Comparison of ENCODE assay signal across 14 cellular contexts in genomic region chr16:65249768-65250167, GRCh38.
DNase-seq lines count a peak whose midpoint lies in the region; ATAC-seq and TF ChIP-seq lines count a peak whose summit lies in the region.
"Had no signal": no experiment of that assay in that cellular context is flagged by ENCODE, and none has a peak within 500 bp of the region (broad histone marks: within the 10 kb centered on the region; RNA-seq: fewer than 3 reads in every experiment).

No MANE protein-coding gene starts in this region.

- no peaks in the 10 kb centered on the region for H3K27me3 ChIP-seq in aorta (ENCODE audit: control insufficient read depth in 1 of 2, insufficient read depth in 2 of 2, low read length in 1 of 2)

- ATAC-seq in omental fat pad (ENCODE audit: low FRiP score) (peak; percentile 95), aorta (ENCODE audit: low FRiP score) (peak; percentile 81), HG02798 (IDR thresholded peaks at IDR 0.05; ENCODE audit: poor library complexity, unreplicated experiment) (no peak), HG03565 (IDR thresholded peaks at IDR 0.05; ENCODE audit: unreplicated experiment) (no peak)
- ATAC-seq: activated CD8-positive, alpha-beta T cell treated with anti-CD3 and anti-CD28 coated beads, Interleukin-2, amount 10 ng/mL, durations not matched to agents 7 days and 5 days; activated naive CD4-positive, alpha-beta T cell treated with anti-CD3 and anti-CD28 coated beads, Interleukin-2, amount 50 U/mL, for 72 hours; naive thymus-derived CD4-positive, alpha-beta T cell; stimulated activated naive CD8-positive, alpha-beta T cell treated with anti-CD3 and anti-CD28 coated beads, Interleukin-15, Interleukin-2, amounts not matched to agents 100 U/mL and 50 U/mL, for 24 hours had no signal

- H3K4me1 Mint-ChIP-seq in progenitor cell of endocrine pancreas (ENCODE audit: low read depth): peaks cover 2% of the 10 kb centered on the region
- H3K4me1 Mint-ChIP-seq: naive thymus-derived CD4-positive, alpha-beta T cell had no signal

- H3K27ac Mint-ChIP-seq in progenitor cell of endocrine pancreas: no peak overlapping the region
- H3K27ac Mint-ChIP-seq: activated CD8-positive, alpha-beta T cell treated with anti-CD3 and anti-CD28 coated beads, Interleukin-2, amount 10 ng/mL, durations not matched to agents 7 days and 5 days; activated naive CD4-positive, alpha-beta T cell treated with anti-CD3 and anti-CD28 coated beads, Interleukin-2, amount 50 U/mL, for 72 hours; naive thymus-derived CD4-positive, alpha-beta T cell; T-helper 1 cell treated with Interleukin-12 subunit alpha and Interleukin-12 subunit beta and Interleukin-4 antibody, amounts not matched to agents 30 μg/mL and 1 μg/mL, for 36 hours had no signal

- H3K4me3 ChIP-seq in cardiac fibroblast (replicated peaks in 1 of 2; ENCODE audit: low read depth in 2 of 2, low read length in 2 of 2): no peak overlapping the region
- no peak overlapping the region for H3K4me3 ChIP-seq in aorta (ENCODE audit: low read length in 2 of 2)

- H3K27ac ChIP-seq in aorta (ENCODE audit: low read depth in 1 of 2, low read length in 2 of 2): peak overlapping the region in 1 of 2 donors; percentile 73

- peaks cover 0 to 2% of the 10 kb centered on the region in 2 donors for H3K4me1 ChIP-seq in aorta (ENCODE audit: control insufficient read depth in 1 of 2, insufficient read depth in 2 of 2, low read length in 2 of 2)

- no peaks in the 10 kb centered on the region for H3K27me3 Mint-ChIP-seq in progenitor cell of endocrine pancreas
- H3K27me3 Mint-ChIP-seq: naive thymus-derived CD4-positive, alpha-beta T cell had no signal

- no peaks in the 10 kb centered on the region for H3K9me3 ChIP-seq in aorta (ENCODE audit: control insufficient read depth, low read length)

- H3K36me3 Mint-ChIP-seq in progenitor cell of endocrine pancreas (ENCODE audit: insufficient read depth): no peaks in the 10 kb centered on the region
- H3K36me3 Mint-ChIP-seq: activated naive CD4-positive, alpha-beta T cell treated with anti-CD3 and anti-CD28 coated beads, Interleukin-2, amount 50 U/mL, for 72 hours had no signal

- WGBS in aorta, 2 donors: 2 to 5% methylated on average over 8 of the region's 8 CpGs

- intact Hi-C loops in aorta (cut with DNase I): no loop called here

- no peak for TF ChIP-seq CTCF in cardiac fibroblast (IDR thresholded peaks at IDR 0.05; ENCODE audit: low read depth, low read length)
- no peak for TF ChIP-seq CTCF in omental fat pad (IDR thresholded peaks at IDR 0.05)
- TF ChIP-seq CTCF in progenitor cell of endocrine pancreas (IDR thresholded peaks at IDR 0.05; ENCODE audit: unreplicated experiment): no peak

- H3K4me3 Mint-ChIP-seq in progenitor cell of endocrine pancreas (ENCODE audit: low read depth): no peak overlapping the region
- H3K4me3 Mint-ChIP-seq: activated CD8-positive, alpha-beta T cell treated with anti-CD3 and anti-CD28 coated beads, Interleukin-2, amount 10 ng/mL, durations not matched to agents 7 days and 5 days; naive thymus-derived CD4-positive, alpha-beta T cell; T-helper 1 cell treated with Interleukin-12 subunit alpha and Interleukin-12 subunit beta and Interleukin-4 antibody, amounts not matched to agents 30 μg/mL and 1 μg/mL, for 36 hours had no signal

- no peaks in the 10 kb centered on the region for H3K36me3 ChIP-seq in aorta (ENCODE audit: control insufficient read depth in 1 of 2, insufficient read depth in 2 of 2, low read length in 1 of 2)

- DNase-seq in cardiac fibroblast (ENCODE audit: low read depth in 2 of 2) (peak; percentile 22 to 91), hepatic stellate cell (ENCODE audit: low spot score) (peak; percentile 39), omental fat pad (ENCODE audit: low spot score) (no peak), aorta (peak; percentile 79 to 81), progenitor cell of endocrine pancreas (ENCODE audit: low spot score, unreplicated experiment) (no peak)
- DNase-seq: activated CD8-positive, alpha-beta T cell treated with anti-CD3 and anti-CD28 coated beads, Interleukin-2, amount 10 ng/mL, durations not matched to agents 7 days and 5 days; KBM-7; naive thymus-derived CD4-positive, alpha-beta T cell; stimulated activated CD4-positive, alpha-beta T cell treated with anti-CD3 and anti-CD28 coated beads, Interleukin-2, amount 100 ng/mL, for 24 hours; stimulated activated naive CD8-positive, alpha-beta T cell treated with anti-CD3 and anti-CD28 coated beads, Interleukin-15, Interleukin-2, amounts not matched to agents 100 U/mL and 50 U/mL, for 24 hours had no signal

- H3K9me3 Mint-ChIP-seq in progenitor cell of endocrine pancreas (ENCODE audit: low read depth): no peaks in the 10 kb centered on the region

Comparison
In these comparisons a context has a peak if more than half of its experiments do, and no peak if none do; other contexts are left out.
1. DNase-seq: peak in cardiac fibroblast (2 of 2), hepatic stellate cell (single experiment) and aorta (2 of 2); none in omental fat pad (single experiment) and progenitor cell of endocrine pancreas (single experiment).
2. ATAC-seq: peak in omental fat pad (single experiment) and aorta (single experiment); none in HG02798 (single experiment) and HG03565 (single experiment).